In genomic region chr1:222618880-222619321, GRCh38 we compare ENCODE assay signal across 8 cellular contexts.
DNase-seq lines count a peak whose midpoint lies in the region; ATAC-seq and FAIRE-seq lines count a peak whose summit lies in the region.

No MANE protein-coding gene starts in this region.

- H3K27ac Mint-ChIP-seq in stimulated activated naive CD8-positive, alpha-beta T cell treated with anti-CD3 and anti-CD28 coated beads, Interleukin-15, Interleukin-2, amounts not matched to agents 100 ng/mL and 50 ng/mL, for 24 hours = peak overlapping the region; percentile 63

- peaks cover 23% of the 10 kb centered on the region for H3K36me3 Mint-ChIP-seq in stimulated activated naive CD8-positive, alpha-beta T cell treated with anti-CD3 and anti-CD28 coated beads, Interleukin-15, Interleukin-2, amounts not matched to agents 100 ng/mL and 50 ng/mL, for 24 hours (ENCODE audit: low read depth)

- no peak for ATAC-seq in HG03280 (IDR thresholded peaks at IDR 0.05; ENCODE audit: unreplicated experiment)

- peaks cover 37% of the 10 kb centered on the region for H3K4me1 Mint-ChIP-seq in stimulated activated naive CD8-positive, alpha-beta T cell treated with anti-CD3 and anti-CD28 coated beads, Interleukin-15, Interleukin-2, amounts not matched to agents 100 ng/mL and 50 ng/mL, for 24 hours (ENCODE audit: low read depth)

- peak; percentile 29 for DNase-seq in AG08396 (ENCODE audit: low spot score)
- DNase-seq in GM19239 (ENCODE audit: insufficient read length, low spot score) = no peak
- DNase-seq in RPMI8226 = peak; percentile 7
- peak; percentile 51 for DNase-seq in cerebellar cortex (ENCODE audit: low spot score)
- DNase-seq in left kidney (ENCODE audit: low read depth, low spot score) = peak; percentile 63
- no peak for DNase-seq in NOMO-1 treated with DMSO at 0.1 percent for 48 hours (lab: John Stamatoyannopoulos, UW; ENCODE audit: unreplicated experiment)

- no peaks in the 10 kb centered on the region for H3K9me3 Mint-ChIP-seq in stimulated activated naive CD8-positive, alpha-beta T cell treated with anti-CD3 and anti-CD28 coated beads, Interleukin-15, Interleukin-2, amounts not matched to agents 100 ng/mL and 50 ng/mL, for 24 hours

- peak; percentile 28 for FAIRE-seq in GM19239 (lab: Jason Lieb, UNC)

- H3K4me3 Mint-ChIP-seq in stimulated activated naive CD8-positive, alpha-beta T cell treated with anti-CD3 and anti-CD28 coated beads, Interleukin-15, Interleukin-2, amounts not matched to agents 100 ng/mL and 50 ng/mL, for 24 hours = peak overlapping the region; percentile 84

- H3K27me3 Mint-ChIP-seq in stimulated activated naive CD8-positive, alpha-beta T cell treated with anti-CD3 and anti-CD28 coated beads, Interleukin-15, Interleukin-2, amounts not matched to agents 100 ng/mL and 50 ng/mL, for 24 hours = peaks cover 13% of the 10 kb centered on the region

Comparison
In these comparisons a context has a peak if more than half of its experiments do, and no peak if none do; other contexts are left out.
1. DNase-seq: peak in AG08396 (single experiment), RPMI8226 (single experiment), cerebellar cortex (single experiment) and left kidney (single experiment); none in GM19239 (single experiment) and NOMO-1 treated with DMSO at 0.1 percent for 48 hours (single experiment).